In genomic region chr9:4137234-4137633, GRCh38 we compare ENCODE assay signal across 11 cellular contexts.
DNase-seq lines count a peak whose midpoint lies in the region; ATAC-seq and TF ChIP-seq lines count a peak whose summit lies in the region.
"Had no signal": no experiment of that assay in that cellular context is flagged by ENCODE, and none has a peak within 500 bp of the region (broad histone marks: within the 10 kb centered on the region; RNA-seq: fewer than 3 reads in every experiment).

No MANE protein-coding gene starts in this region.

- intact Hi-C loops in upper lobe of right lung (cut with DNase I), result no loop called here

- H3K36me3 ChIP-seq in brain microvascular endothelial cell (replicated peaks), result no peaks in the 10 kb centered on the region
- H3K36me3 ChIP-seq in upper lobe of right lung, result no peaks in the 10 kb centered on the region

- H3K27ac ChIP-seq in brain microvascular endothelial cell, result peak overlapping the region; percentile 88
- no peak overlapping the region for H3K27ac ChIP-seq in upper lobe of right lung

- H3K27me3 ChIP-seq in brain microvascular endothelial cell (replicated peaks) (no peaks in the 10 kb centered on the region), upper lobe of right lung (no peaks in the 10 kb centered on the region)

- TF ChIP-seq CTCF in brain microvascular endothelial cell (IDR thresholded peaks at IDR 0.05; ENCODE audit: low read depth, low read length, missing control alignments) (no peak), upper lobe of right lung (IDR thresholded peaks at IDR 0.05) (no peak)

- peak; percentile 69 for ATAC-seq in upper lobe of right lung
- ATAC-seq in HG02798 (IDR thresholded peaks at IDR 0.05; ENCODE audit: poor library complexity, unreplicated experiment), result no peak
- no peak for ATAC-seq in GM18868 (IDR thresholded peaks at IDR 0.05; ENCODE audit: unreplicated experiment)

- no peaks in the 10 kb centered on the region for H3K9me3 ChIP-seq in upper lobe of right lung

- H3K4me3 ChIP-seq in brain microvascular endothelial cell (ENCODE audit: low read depth, low read length), result no peak overlapping the region
- no peak overlapping the region for H3K4me3 ChIP-seq in upper lobe of right lung

- DNase-seq in NCI-H2196 (lab: John Stamatoyannopoulos, UW; ENCODE audit: unreplicated experiment), result peak; percentile 27
- no peak for DNase-seq in NCI-H2196 treated with DMSO at 0.1 percent for 48 hours (lab: John Stamatoyannopoulos, UW; ENCODE audit: unreplicated experiment)
- peak; percentile 92 for DNase-seq in brain microvascular endothelial cell
- DNase-seq in kidney glomerular epithelial cell (lab: John Stamatoyannopoulos, UW), result peak; percentile 98
- no peak for DNase-seq in upper lobe of right lung
- no peak for DNase-seq in NCI-H146 treated with DMSO at 0.1 percent for 48 hours (lab: John Stamatoyannopoulos, UW; ENCODE audit: unreplicated experiment)
- DNase-seq: 8988T; effector CD4-positive, alpha-beta T cell; OCI-M1 had no signal

- in situ Hi-C loops in brain microvascular endothelial cell (cut with HindIII; ENCODE audit: low pct_ligation_motif_present, low sequenced_read_pairs), result no loop called here

- H3K4me1 ChIP-seq in upper lobe of right lung, result peaks cover 8% of the 10 kb centered on the region

Comparison
In these comparisons a context has a peak if more than half of its experiments do, and no peak if none do; other contexts are left out.
1. DNase-seq: peak in NCI-H2196 (single experiment), brain microvascular endothelial cell (single experiment) and kidney glomerular epithelial cell (single experiment); none in NCI-H2196 treated with DMSO at 0.1 percent for 48 hours (single experiment), upper lobe of right lung (single experiment) and NCI-H146 treated with DMSO at 0.1 percent for 48 hours (single experiment).